Comparison of ENCODE assay signal across 8 cellular contexts in the genomic region with DNA sequence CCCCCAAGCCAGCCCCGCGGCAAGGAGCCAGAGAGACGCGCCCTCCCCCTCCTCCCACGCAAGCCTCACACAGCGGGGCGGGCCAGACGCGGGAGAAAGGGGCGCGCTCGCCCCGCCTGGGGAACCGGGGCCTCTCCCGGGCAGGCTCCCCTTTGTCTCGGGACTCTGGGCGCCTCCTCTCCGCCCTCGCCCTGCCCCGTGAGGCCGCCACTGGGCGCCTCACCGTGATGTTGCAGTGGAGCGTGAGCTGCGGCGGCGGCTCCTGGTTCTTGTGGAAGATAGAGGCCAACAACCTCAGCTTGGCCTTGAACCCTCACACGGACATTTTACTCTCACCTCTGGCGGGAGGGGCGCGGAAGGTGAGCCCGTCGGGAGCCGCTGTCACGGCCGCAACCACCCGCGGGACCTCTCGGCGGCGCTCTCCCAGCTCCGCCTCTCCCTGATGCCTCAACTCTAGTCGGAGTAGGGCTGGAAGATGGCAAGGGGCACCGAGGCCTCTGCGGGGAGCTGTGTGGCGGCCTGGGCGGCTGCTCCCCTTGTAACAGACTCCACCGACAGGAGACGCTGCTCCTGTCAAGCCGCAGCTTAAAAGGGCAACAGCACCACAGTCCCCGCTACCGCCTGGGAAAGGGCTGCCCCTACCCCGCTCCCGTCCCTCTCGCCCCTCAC.
DNase-seq lines count a peak whose midpoint lies in the region; ATAC-seq, FAIRE-seq and TF ChIP-seq lines count a peak whose summit lies in the region.
"Not testable (repeated sequence)": the region's sequence is repeated elsewhere in the genome, so short reads cannot be mapped to it uniquely, and the experiment has no call there.

No MANE protein-coding gene starts in this region.

- WGBS in HUES64, result 0% methylated on average over 9 of the region's 55 CpGs
- WGBS in body of pancreas, 2 donors, result no CpG with 5 or more reads among the region's 55 CpGs
- no CpG with 5 or more reads among the region's 55 CpGs for WGBS in esophagus squamous epithelium, 2 donors
- WGBS in pancreas, 2 donors, result 0% methylated on average over 8 of the region's 55 CpGs; no CpG with 5 or more reads in 1 of the 2 donors

- not testable (repeated sequence) for H3K4me2 ChIP-seq in keratinocyte (ENCODE audit: control insufficient read depth, extremely low read depth, insufficient read depth, low read depth, low read length)

- BruUV-seq in A673 (replicated peaks; lab: Mats Ljungman, UMichigan), result not testable (repeated sequence)

- not testable (repeated sequence) for DNase-seq in A673 (ENCODE audit: low spot score); esophagus squamous epithelium (lab: John Stamatoyannopoulos, UW); keratinocyte (ENCODE audit: low read depth, low spot score); thoracic aorta (ENCODE audit: low spot score)
- DNase-seq in activated CD4-positive, alpha-beta memory T cell treated with anti-CD3 and anti-CD28 coated beads for 36 hours, result peak; percentile 10
- DNase-seq in body of pancreas (peak; percentile 1 to 14 (median 6)), pancreas (peak in 5 of 6 donors; percentile 10 to 32 (median 14))

- H3K27ac ChIP-seq in A673 (ENCODE audit: low read depth, low read length, poor library complexity, severe bottlenecking); HUES64 (ENCODE audit: low read depth, low read length); keratinocyte (ENCODE audit: control insufficient read depth, insufficient read depth, low read length); thoracic aorta: not testable (repeated sequence)
- H3K27ac ChIP-seq in body of pancreas (peak overlapping the region in 2 of 4 donors; percentile 44 to 77), esophagus squamous epithelium (peak overlapping the region; percentile 61 to 90 (median 73)), pancreas (peak overlapping the region in 1 of 4 donors; percentile 55)

- intact Hi-C loops in A673 (cut with micrococcal nuclease; ENCODE audit: unreplicated experiment); activated CD4-positive, alpha-beta memory T cell treated with anti-CD3 and anti-CD28 coated beads for 36 hours (cut with micrococcal nuclease); body of pancreas (cut with DNase I); esophagus squamous epithelium (cut with DNase I); pancreas (cut with DNase I): not testable (repeated sequence)

- H3K27me3 Mint-ChIP-seq in activated CD4-positive, alpha-beta memory T cell treated with anti-CD3 and anti-CD28 coated beads for 36 hours, result not testable (repeated sequence)

- H2AFZ ChIP-seq in keratinocyte (ENCODE audit: control insufficient read depth, low read length), result peak overlapping the region; percentile 51

- POLR2A ChIA-PET in A673 (lab: Charles Lee; ENCODE audit: low non-redundant PET); activated CD4-positive, alpha-beta memory T cell treated with anti-CD3 and anti-CD28 coated beads for 36 hours (lab: Charles Lee): not testable (repeated sequence)

- not testable (repeated sequence) for H3K36me3 Mint-ChIP-seq in activated CD4-positive, alpha-beta memory T cell treated with anti-CD3 and anti-CD28 coated beads for 36 hours

- not testable (repeated sequence) for FAIRE-seq in keratinocyte (lab: Jason Lieb, UNC); pancreas (lab: Jason Lieb, UNC)

- not testable (repeated sequence) for H4K20me1 ChIP-seq in keratinocyte (ENCODE audit: control insufficient read depth, extremely low read depth, insufficient read depth, low read length)

- peak overlapping the region; percentile 27 for H3K4me3 ChIP-seq in A673 (ENCODE audit: low read depth, low read length, poor library complexity, severe bottlenecking)
- peak overlapping the region; percentile 47 for H3K4me3 ChIP-seq in HUES64 (ENCODE audit: low read length)
- not testable (repeated sequence) for H3K4me3 ChIP-seq in body of pancreas
- H3K4me3 ChIP-seq in esophagus squamous epithelium, result peak overlapping the region in 2 of 4 donors; percentile 48 to 63
- H3K4me3 ChIP-seq in keratinocyte (ENCODE audit: control insufficient read depth in 2 of 3, extremely low read depth in 1 of 3, insufficient read depth in 2 of 3, low read depth in 1 of 3, low read length in 3 of 3), result peak overlapping the region in 1 of 3 experiments; percentile 21
- H3K4me3 ChIP-seq in pancreas, result peak overlapping the region in 2 of 4 donors; percentile 32
- peak overlapping the region; percentile 54 for H3K4me3 ChIP-seq in thoracic aorta

- not testable (repeated sequence) for H3K9ac ChIP-seq in HUES64 (ENCODE audit: low read depth, low read length); keratinocyte (ENCODE audit: control insufficient read depth, extremely low read depth, insufficient read depth, low read length)

- not testable (repeated sequence) for H3K4me1 Mint-ChIP-seq in activated CD4-positive, alpha-beta memory T cell treated with anti-CD3 and anti-CD28 coated beads for 36 hours (ENCODE audit: low read depth)

- H3K9me3 Mint-ChIP-seq in activated CD4-positive, alpha-beta memory T cell treated with anti-CD3 and anti-CD28 coated beads for 36 hours, result not testable (repeated sequence)

- H3K79me2 ChIP-seq in keratinocyte (ENCODE audit: control insufficient read depth, insufficient read depth, low read length), result not testable (repeated sequence)

- H3K4me3 Mint-ChIP-seq in activated CD4-positive, alpha-beta memory T cell treated with anti-CD3 and anti-CD28 coated beads for 36 hours, result not testable (repeated sequence)

- TF ChIP-seq POLR2A in body of pancreas (IDR thresholded peaks at IDR 0.05); esophagus squamous epithelium (IDR thresholded peaks at IDR 0.05): not testable (repeated sequence)

- H3K27ac Mint-ChIP-seq in activated CD4-positive, alpha-beta memory T cell treated with anti-CD3 and anti-CD28 coated beads for 36 hours, result not testable (repeated sequence)

- H3K9me1 ChIP-seq in keratinocyte (ENCODE audit: control insufficient read depth, extremely low read depth, insufficient read depth, low read length), result not testable (repeated sequence)

- not testable (repeated sequence) for TF ChIP-seq CTCF in A673 (conservative IDR thresholded peaks at IDR 0.05; ENCODE audit: low read depth, low read length); body of pancreas (IDR thresholded peaks at IDR 0.05); esophagus squamous epithelium (IDR thresholded peaks at IDR 0.05); keratinocyte (optimal IDR thresholded peaks at IDR 0.05 in 1 of 3, IDR thresholded peaks at IDR 0.05 in 1 of 3, conservative IDR thresholded peaks at IDR 0.05 in 1 of 3; ENCODE audit: extremely low read depth in 1 of 3, insufficient read depth in 2 of 3, low read length in 3 of 3); pancreas (IDR thresholded peaks at IDR 0.05); thoracic aorta (IDR thresholded peaks at IDR 0.05)

- H3K4me1 ChIP-seq in A673 (ENCODE audit: insufficient read depth, low read length, poor library complexity, severe bottlenecking); HUES64 (ENCODE audit: insufficient read depth, low read length); body of pancreas; esophagus squamous epithelium; keratinocyte (ENCODE audit: control insufficient read depth, extremely low read depth, insufficient read depth, low read length); pancreas; thoracic aorta (ENCODE audit: control insufficient read depth in 1 of 2, low read depth in 2 of 2): not testable (repeated sequence)

- CTCF ChIA-PET in A673 (lab: Charles Lee); activated CD4-positive, alpha-beta memory T cell treated with anti-CD3 and anti-CD28 coated beads for 36 hours (lab: Charles Lee): not testable (repeated sequence)

- H3K9me3 ChIP-seq in A673 (ENCODE audit: low read depth, low read length, poor library complexity, severe bottlenecking); HUES64 (ENCODE audit: insufficient read depth, low read depth, low read length); body of pancreas; esophagus squamous epithelium; keratinocyte (ENCODE audit: control insufficient read depth, low read depth, low read length); pancreas; thoracic aorta: not testable (repeated sequence)

- not testable (repeated sequence) for ATAC-seq in body of pancreas; pancreas; thoracic aorta (ENCODE audit: insufficient number of reproducible peaks, low FRiP score, low read depth)

- H3K27me3 ChIP-seq in A673 (replicated peaks; ENCODE audit: insufficient read depth, low read depth, low read length, poor library complexity); HUES64 (ENCODE audit: insufficient read depth, low read length); body of pancreas; esophagus squamous epithelium; keratinocyte (ENCODE audit: control insufficient read depth, extremely low read depth, insufficient read depth, low read length); pancreas; thoracic aorta (replicated peaks; ENCODE audit: insufficient read depth): not testable (repeated sequence)

- H3K36me3 ChIP-seq in A673 (ENCODE audit: insufficient read depth, low read length, poor library complexity, severe bottlenecking); HUES64 (ENCODE audit: insufficient read depth, low read length); body of pancreas (replicated peaks in 1 of 2; ENCODE audit: insufficient read depth in 1 of 2, low read depth in 2 of 2); esophagus squamous epithelium; keratinocyte (ENCODE audit: control insufficient read depth in 2 of 2, extremely low read depth in 1 of 2, insufficient read depth in 2 of 2, low read length in 2 of 2); pancreas; thoracic aorta: not testable (repeated sequence)

- dilution Hi-C loops in keratinocyte (cut with MboI; ENCODE audit: extremely low pct_ligation_motif_present, low sequenced_read_pairs), result not testable (repeated sequence)
